28 cellular contexts compared by ENCODE assay signal in the genomic region with DNA sequence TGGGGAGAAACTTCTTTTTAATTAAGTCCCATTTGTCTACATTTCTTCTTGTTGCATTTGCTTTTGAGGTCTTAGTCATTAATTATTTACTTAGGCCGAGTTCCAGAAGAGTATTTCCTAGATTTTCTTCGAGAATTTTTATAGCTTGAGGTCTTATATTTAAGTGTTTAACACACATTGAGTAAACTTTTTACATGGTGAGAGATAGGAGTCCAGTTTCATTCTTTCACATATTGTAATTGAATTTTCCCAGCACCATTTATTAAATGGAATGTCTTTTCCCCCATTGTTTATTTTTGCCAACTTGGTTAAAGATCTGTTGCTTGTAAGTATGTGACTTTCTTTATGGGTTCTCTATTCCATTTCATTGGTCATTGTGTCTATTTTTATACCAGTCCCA.
"Had no signal": no experiment of that assay in that cellular context is flagged by ENCODE, and none has a peak within 500 bp of the region (broad histone marks: within the 10 kb centered on the region; RNA-seq: fewer than 3 reads in every experiment).

No MANE protein-coding gene starts in this region.

- H3K4me1 Mint-ChIP-seq: activated CD4-positive, alpha-beta T cell treated with anti-CD3 and anti-CD28 coated beads for 36 hours; brain; naive thymus-derived CD4-positive, alpha-beta T cell; stimulated activated naive B cell treated with anti-CD40 and anti-IgM and Interleukin-4, amounts not matched to agents 10 μg/mL and 1 μg/mL and 100 μg/mL, for 72 hours; T-cell had no signal

- DNase-seq: activated CD4-positive, alpha-beta T cell treated with anti-CD3 and anti-CD28 coated beads for 36 hours; activated CD4-positive, alpha-beta T cell treated with anti-CD3 and anti-CD28 coated beads, Interleukin-2, amount 50 U/mL, for 4 hours; activated CD4-positive, CD25-positive, alpha-beta regulatory T cell; activated CD8-positive, alpha-beta memory T cell treated with anti-CD3 and anti-CD28 coated beads for 24 hours; activated effector memory CD4-positive, alpha-beta T cell treated with Interleukin-2 at 50 U/mL for 16 hours; activated naive CD4-positive, alpha-beta T cell treated with Interleukin-2 at 50 U/mL for 16 hours; anterior cingulate cortex; caudate nucleus; dermis blood vessel endothelial cell; effector CD8-positive, alpha-beta T cell; erythroblast; head of caudate nucleus; hippocampal formation; midbrain; naive thymus-derived CD4-positive, alpha-beta T cell; right cardiac atrium; stimulated activated CD4-positive, alpha-beta T cell treated with anti-CD3 and anti-CD28 coated beads, Interleukin-15, amount 100 ng/mL, for 24 hours; stimulated activated CD4-positive, alpha-beta T cell treated with anti-CD3 and anti-CD28 coated beads, Interleukin-2, amount 100 ng/mL, for 24 hours; stimulated activated naive B cell treated with anti-CD40 and anti-IgM and Interleukin-4, amounts not matched to agents 10 μg/mL and 1 μg/mL and 100 μg/mL, for 72 hours; stomach; T-cell; tibial artery had no signal

- H3K4me3 ChIP-seq: gastroesophageal sphincter, stomach, suprapubic skin, tibial artery had no signal

- H3K36me3 Mint-ChIP-seq: activated naive CD8-positive, alpha-beta T cell; naive thymus-derived CD4-positive, alpha-beta T cell; stimulated activated naive B cell treated with anti-CD40 and anti-IgM and Interleukin-4, amounts not matched to agents 10 μg/mL and 1 μg/mL and 100 μg/mL, for 72 hours; T-cell had no signal

- H3K9me3 ChIP-seq: suprapubic skin had no signal

- H3K4me1 ChIP-seq: gastroesophageal sphincter, parathyroid adenoma, stomach, suprapubic skin, tibial artery had no signal

- H3K27me3 Mint-ChIP-seq: activated CD4-positive, alpha-beta T cell treated with anti-CD3 and anti-CD28 coated beads for 36 hours; activated naive CD8-positive, alpha-beta T cell; brain; naive thymus-derived CD4-positive, alpha-beta T cell; stimulated activated naive B cell treated with anti-CD40 and anti-IgM and Interleukin-4, amounts not matched to agents 10 μg/mL and 1 μg/mL and 100 μg/mL, for 72 hours; T-cell had no signal

- H3K27ac Mint-ChIP-seq: activated CD4-positive, alpha-beta T cell treated with anti-CD3 and anti-CD28 coated beads for 36 hours; activated naive CD8-positive, alpha-beta T cell; brain; naive thymus-derived CD4-positive, alpha-beta T cell; stimulated activated naive B cell treated with anti-CD40 and anti-IgM and Interleukin-4, amounts not matched to agents 10 μg/mL and 1 μg/mL and 100 μg/mL, for 72 hours; T-cell; T-helper 2 cell treated with Interferon-gamma antibody and Interleukin-4, amounts not matched to agents 5 μg/mL and 100 μg/mL, for 36 hours had no signal

- H3K27ac ChIP-seq: gastroesophageal sphincter, parathyroid adenoma, stomach, suprapubic skin, tibial artery had no signal

- ATAC-seq: activated CD4-positive, alpha-beta T cell treated with anti-CD3 and anti-CD28 coated beads for 36 hours; gastroesophageal sphincter; naive thymus-derived CD4-positive, alpha-beta T cell; right cardiac atrium; stimulated activated naive B cell treated with anti-CD40 and anti-IgM and Interleukin-4, amounts not matched to agents 10 μg/mL and 1 μg/mL and 100 μg/mL, for 72 hours; T-cell had no signal

- H3K36me3 ChIP-seq: gastroesophageal sphincter, stomach, suprapubic skin, tibial artery had no signal

- H3K4me3 Mint-ChIP-seq: activated CD4-positive, alpha-beta T cell treated with anti-CD3 and anti-CD28 coated beads for 36 hours; activated naive CD8-positive, alpha-beta T cell; brain; naive thymus-derived CD4-positive, alpha-beta T cell; stimulated activated naive B cell treated with anti-CD40 and anti-IgM and Interleukin-4, amounts not matched to agents 10 μg/mL and 1 μg/mL and 100 μg/mL, for 72 hours; T-cell; T-helper 2 cell treated with Interferon-gamma antibody and Interleukin-4, amounts not matched to agents 5 μg/mL and 100 μg/mL, for 36 hours had no signal

- H3K27me3 ChIP-seq: gastroesophageal sphincter, stomach, suprapubic skin, tibial artery had no signal
